Comparison of ENCODE assay signal across 15 cellular contexts in genomic region chr13:55963934-55964333, GRCh38.
DNase-seq lines count a peak whose midpoint lies in the region; ATAC-seq lines count a peak whose summit lies in the region.
"Had no signal": no experiment of that assay in that cellular context is flagged by ENCODE, and none has a peak within 500 bp of the region (broad histone marks: within the 10 kb centered on the region; RNA-seq: fewer than 3 reads in every experiment).

No MANE protein-coding gene starts in this region.

- H3K14ac ChIP-seq in neuronal stem cell (ENCODE audit: low read length), result no peak overlapping the region

- no peak overlapping the region for H3K9ac ChIP-seq in neuronal stem cell (ENCODE audit: low read depth, low read length, poor library complexity)
- H3K9ac ChIP-seq: BLaER1 had no signal

- H2BK120ac ChIP-seq in neuronal stem cell (ENCODE audit: low read depth, low read length), result no peak overlapping the region

- H2AK5ac ChIP-seq in neuronal stem cell (ENCODE audit: low read depth, low read length), result no peak overlapping the region

- no peak overlapping the region for H3K23ac ChIP-seq in neuronal stem cell (ENCODE audit: low read depth, low read length, poor library complexity)

- H3K27ac ChIP-seq in neuronal stem cell (replicated peaks; ENCODE audit: low read length), result no peak overlapping the region
- H3K27ac ChIP-seq: BLaER1 had no signal

- H3K4ac ChIP-seq in neuronal stem cell (ENCODE audit: low read length), result no peak overlapping the region

- no peak overlapping the region for H2BK15ac ChIP-seq in neuronal stem cell (ENCODE audit: low read length)

- H3K4me1 ChIP-seq in neuronal stem cell (ENCODE audit: control insufficient read depth in 2 of 2, insufficient read depth in 1 of 2, low read depth in 1 of 2, low read length in 2 of 2), result no peaks in the 10 kb centered on the region
- H3K4me1 ChIP-seq: BE2C, BLaER1 had no signal

- DNase-seq in HT1080 (ENCODE audit: low read depth), result peak; percentile 10
- peak; percentile 12 for DNase-seq in NCI-H69 (lab: John Stamatoyannopoulos, UW)
- no peak for DNase-seq in neuronal stem cell (ENCODE audit: low spot score)
- DNase-seq in ecto neural progenitor cell (ENCODE audit: low spot score), result no peak
- DNase-seq: 8988T; ACHN; BE2C; C1 segment of cervical spinal cord; CD4-positive, alpha-beta memory T cell; CD4-positive, CD25-positive, alpha-beta regulatory T cell; COR-L47; DMS79 treated with DMSO at 0.1 percent for 48 hours; GF-D8 had no signal

- H2BK5ac ChIP-seq in neuronal stem cell (ENCODE audit: low read length), result no peak overlapping the region

- H2AFZ ChIP-seq in neuronal stem cell (ENCODE audit: low read length), result peak overlapping the region; percentile 50

- H3K18ac ChIP-seq in neuronal stem cell (ENCODE audit: low read length), result no peak overlapping the region

- H4K91ac ChIP-seq in neuronal stem cell (ENCODE audit: low read depth, low read length, poor library complexity), result no peak overlapping the region

- H3K4me2 ChIP-seq in neuronal stem cell (ENCODE audit: insufficient read depth, low read length, poor library complexity, severe bottlenecking), result no peak overlapping the region
- H3K4me2 ChIP-seq: BLaER1 had no signal

- H3K36me3 ChIP-seq in neuronal stem cell (replicated peaks in 1 of 2; ENCODE audit: control insufficient read depth in 2 of 2, insufficient read depth in 2 of 2, low read length in 2 of 2), result no peaks in the 10 kb centered on the region
- H3K36me3 ChIP-seq: BE2C, BLaER1 had no signal

- no peak overlapping the region for H3K4me3 ChIP-seq in neuronal stem cell (ENCODE audit: low read length in 2 of 2)
- H3K4me3 ChIP-seq: BLaER1 had no signal

- H3K27me3 ChIP-seq in neuronal stem cell (ENCODE audit: control insufficient read depth in 3 of 3, insufficient read depth in 3 of 3, low read depth in 1 of 3, low read length in 3 of 3), result no peaks in the 10 kb centered on the region
- H3K27me3 ChIP-seq: BE2C, BLaER1 had no signal

- no peaks in the 10 kb centered on the region for H3K9me3 ChIP-seq in neuronal stem cell (replicated peaks in 1 of 2; ENCODE audit: control insufficient read depth in 2 of 2, insufficient read depth in 1 of 2, low read depth in 1 of 2, low read length in 2 of 2)
- H3K9me3 ChIP-seq: BE2C, BLaER1 had no signal

- WGBS in neuronal stem cell (ENCODE audit: extremely low coverage in 2 of 2, insufficient read length in 2 of 2, insufficient replicate concordance in 1 of 2), 2 donors, result no CpG with 5 or more reads among the region's 1 CpG

- ATAC-seq in HG02973 (IDR thresholded peaks at IDR 0.05; ENCODE audit: unreplicated experiment), result no peak

- H3K79me1 ChIP-seq in neuronal stem cell (ENCODE audit: low read depth, low read length), result no peaks in the 10 kb centered on the region

- no peak overlapping the region for H2BK12ac ChIP-seq in neuronal stem cell (ENCODE audit: low read length)

- no peak overlapping the region for H4K8ac ChIP-seq in neuronal stem cell (ENCODE audit: low read depth, low read length)

Comparison
In these comparisons a context has a peak if more than half of its experiments do, and no peak if none do; other contexts are left out.
1. DNase-seq: peak in HT1080 (single experiment) and NCI-H69 (single experiment); none in neuronal stem cell (single experiment) and ecto neural progenitor cell (single experiment).